Comparison of ENCODE assay signal across 8 cellular contexts in genomic region chr19:18097993-18098890, GRCh38. TPM values are rescaled to one million over a fixed set of nuclear protein-coding genes. Genes with fewer than 3 reads are reported as not detected.
A peak's percentile ranks its signal among the peaks of the same experiment; 100 is the strongest.
DNase-seq lines count a peak whose midpoint lies in the region; TF ChIP-seq lines count a peak whose summit lies in the region.

No MANE protein-coding gene starts in this region.

- no peak overlapping the region for H3K9ac ChIP-seq in iPS-15b (ENCODE audit: low read depth, low read length)

- TF ChIP-seq CTCF in VCaP (conservative IDR thresholded peaks at IDR 0.05): no peak

- H3K4me1 ChIP-seq in iPS-15b (ENCODE audit: control insufficient read depth, insufficient read depth, low read length): no peaks in the 10 kb centered on the region

- peak overlapping the region; percentile 81 for H3K4me3 Mint-ChIP-seq in activated T-cell treated with anti-CD3 and anti-CD28 coated beads, Interleukin-2, amount 50 U/mL, for 24 hours

- H3K27me3 ChIP-seq in iPS-15b (ENCODE audit: control insufficient read depth, insufficient read depth, low read length): peaks cover 5% of the 10 kb centered on the region

- H3K27ac ChIP-seq in VCaP: peak overlapping the region; percentile 25; the same call in 1 of the 2 replicates
- H3K27ac ChIP-seq in temporal lobe (ENCODE audit: low read depth, low read length): peak overlapping the region; percentile 88

- H3K4me1 Mint-ChIP-seq in activated T-cell treated with anti-CD3 and anti-CD28 coated beads, Interleukin-2, amount 50 U/mL, for 24 hours (ENCODE audit: low read depth): peaks cover 26% of the 10 kb centered on the region

- H3K4me3 ChIP-seq in iPS-15b (ENCODE audit: low read depth, low read length): peak overlapping the region; percentile 45

- H3K36me3 ChIP-seq in iPS-15b (ENCODE audit: control insufficient read depth, insufficient read depth, low read length): no peaks in the 10 kb centered on the region

- no peaks in the 10 kb centered on the region for H3K27me3 Mint-ChIP-seq in activated T-cell treated with anti-CD3 and anti-CD28 coated beads, Interleukin-2, amount 50 U/mL, for 24 hours

- H3K9me3 ChIP-seq in iPS-15b (ENCODE audit: control insufficient read depth, insufficient read depth, low read length): no peaks in the 10 kb centered on the region

- no peak for DNase-seq in activated T-cell treated with anti-CD3 and anti-CD28 coated beads, Interleukin-2, amount 50 U/mL, for 24 hours
- no peak for DNase-seq in activated T-cell treated with anti-CD3 and anti-CD28 coated beads, Interleukin-2, amount 50 U/mL, for 1 hour
- no peak for DNase-seq in NCI-H2227 treated with DMSO at 0.1 percent for 48 hours (lab: John Stamatoyannopoulos, UW)
- no peak for DNase-seq in NCI-H226
- no peak for DNase-seq in AML-193 (lab: John Stamatoyannopoulos, UW)

- no peaks in the 10 kb centered on the region for H3K36me3 Mint-ChIP-seq in activated T-cell treated with anti-CD3 and anti-CD28 coated beads, Interleukin-2, amount 50 U/mL, for 24 hours (ENCODE audit: low read depth)

- H3K27ac Mint-ChIP-seq in activated T-cell treated with anti-CD3 and anti-CD28 coated beads, Interleukin-2, amount 50 U/mL, for 24 hours: peak overlapping the region; percentile 51

- H3K9me3 Mint-ChIP-seq in activated T-cell treated with anti-CD3 and anti-CD28 coated beads, Interleukin-2, amount 50 U/mL, for 24 hours: no peaks in the 10 kb centered on the region

RNA-seq across cellular contexts. Expression of gene MAST3, which starts 0.7 kb away (rescaled TPM):
- 7.6 TPM for total RNA-seq in temporal lobe

RNA-seq across cellular contexts. Expression of gene IL12RB1, which starts 11.5 kb away (rescaled TPM):
- total RNA-seq in temporal lobe: not detected

RNA-seq across cellular contexts. Expression of gene PIK3R2, which starts 54.7 kb away (rescaled TPM):
- total RNA-seq in temporal lobe: 62.7 TPM
